Comparison of ENCODE assay signal across 17 cellular contexts in the genomic region with DNA sequence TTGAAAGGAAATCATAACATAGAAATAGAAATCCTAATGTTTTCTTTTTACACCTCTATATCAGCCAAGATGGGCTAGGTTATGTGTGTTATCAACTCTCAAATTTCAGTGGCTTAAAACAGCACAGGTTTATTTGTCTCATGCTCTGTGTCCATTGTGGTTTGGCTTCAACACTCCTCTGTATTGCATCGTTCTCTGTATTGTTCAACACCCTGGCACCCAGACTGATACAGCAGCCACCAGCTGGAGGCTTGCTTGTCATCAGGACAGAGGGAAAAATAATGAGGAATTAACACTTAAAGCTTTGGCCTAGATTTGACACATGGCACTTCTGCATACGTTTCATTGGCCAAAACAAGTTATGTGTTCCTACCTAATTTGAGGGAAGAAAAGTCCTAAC.
A peak's percentile ranks its signal among the peaks of the same experiment; 100 is the strongest.
DNase-seq lines count a peak whose midpoint lies in the region; ATAC-seq and TF ChIP-seq lines count a peak whose summit lies in the region.
"Had no signal": no experiment of that assay in that cellular context is flagged by ENCODE, and none has a peak within 500 bp of the region (broad histone marks: within the 10 kb centered on the region; RNA-seq: fewer than 3 reads in every experiment).

No MANE protein-coding gene starts in this region.

- H3K9me3 ChIP-seq in colonic mucosa, result no peaks in the 10 kb centered on the region
- no peaks in the 10 kb centered on the region for H3K9me3 ChIP-seq in esophagus squamous epithelium
- H3K9me3 ChIP-seq: Peyer's patch, tibial nerve had no signal

- no peaks in the 10 kb centered on the region for H3K27me3 ChIP-seq in colonic mucosa
- no peaks in the 10 kb centered on the region for H3K27me3 ChIP-seq in esophagus squamous epithelium
- H3K27me3 ChIP-seq: Peyer's patch, tibial nerve had no signal

- intact Hi-C loops in colonic mucosa (cut with DNase I) (no loop called here), esophagus squamous epithelium (cut with DNase I) (no loop called here)

- H3K9ac ChIP-seq in colonic mucosa (ENCODE audit: low read depth in 2 of 2, low read length in 2 of 2), result no peak overlapping the region

- DNase-seq in NCI-H345 (lab: John Stamatoyannopoulos, UW) (peak; percentile 10), NCI-H345 treated with DMSO at 0.1 percent for 48 hours (lab: John Stamatoyannopoulos, UW; ENCODE audit: unreplicated experiment) (no peak), NCI-H2107 (lab: John Stamatoyannopoulos, UW) (peak; percentile 39), colonic mucosa (no peak), pons (ENCODE audit: low spot score) (peak; percentile 14), esophagus squamous epithelium (lab: John Stamatoyannopoulos, UW) (no peak), epidermal melanocyte (ENCODE audit: insufficient read length, low spot score) (no peak)
- DNase-seq: ACHN; activated CD8-positive, alpha-beta memory T cell treated with anti-CD3 and anti-CD28 coated beads for 24 hours; anterior cingulate cortex; NCI-H446 treated with DMSO at 0.1 percent for 48 hours; Peyer's patch; stimulated activated CD4-positive, alpha-beta T cell treated with anti-CD3 and anti-CD28 coated beads, Interleukin-4, amount 100 ng/mL, for 4 hours had no signal

- TF ChIP-seq POLR2A in esophagus squamous epithelium (IDR thresholded peaks at IDR 0.05), result no peak

- H3K36me3 ChIP-seq in colonic mucosa (no peaks in the 10 kb centered on the region), esophagus squamous epithelium (no peaks in the 10 kb centered on the region)
- H3K36me3 ChIP-seq: Peyer's patch had no signal

- H3K4me3 ChIP-seq in colonic mucosa (no peak overlapping the region), esophagus squamous epithelium (no peak overlapping the region)
- H3K4me3 ChIP-seq: Peyer's patch, tibial nerve had no signal

- WGBS in esophagus squamous epithelium, 2 donors, result 51 to 79% methylated on average over 2 of the region's 2 CpGs

- TF ChIP-seq CTCF in colonic mucosa (IDR thresholded peaks at IDR 0.05), result no peak
- no peak for TF ChIP-seq CTCF in esophagus squamous epithelium (IDR thresholded peaks at IDR 0.05)

- peak overlapping the region; percentile 66 for H3K27ac ChIP-seq in colonic mucosa
- H3K27ac ChIP-seq in esophagus squamous epithelium, result peak overlapping the region in 1 of 4 donors; percentile 6
- H3K27ac ChIP-seq: tibial nerve, VCaP had no signal

- no peak for ATAC-seq in HG03342 (IDR thresholded peaks at IDR 0.05; ENCODE audit: unreplicated experiment)
- ATAC-seq: activated T-helper 17 cell treated with anti-CD3 and anti-CD28 coated beads, Interleukin-2, amount 50 U/mL, for 72 hours had no signal

- H3K4me1 ChIP-seq in colonic mucosa, result no peaks in the 10 kb centered on the region
- H3K4me1 ChIP-seq in esophagus squamous epithelium, result no peaks in the 10 kb centered on the region
- H3K4me1 ChIP-seq: Peyer's patch, tibial nerve had no signal

Comparison
In these comparisons a context has a peak if more than half of its experiments do, and no peak if none do; other contexts are left out.
1. DNase-seq: peak in NCI-H345 (single experiment), NCI-H2107 (single experiment) and pons (single experiment); none in NCI-H345 treated with DMSO at 0.1 percent for 48 hours (single experiment), colonic mucosa (single experiment), esophagus squamous epithelium (single experiment) and epidermal melanocyte (single experiment).